22 cellular contexts compared by ENCODE assay signal in genomic region chr20:34404803-34405202, GRCh38. TPM values are rescaled to one million over a fixed set of nuclear protein-coding genes. Genes with fewer than 3 reads are reported as not detected.
DNase-seq lines count a peak whose midpoint lies in the region; ATAC-seq, FAIRE-seq and TF ChIP-seq lines count a peak whose summit lies in the region.
"Had no signal": no experiment of that assay in that cellular context is flagged by ENCODE, and none has a peak within 500 bp of the region (broad histone marks: within the 10 kb centered on the region; RNA-seq: fewer than 3 reads in every experiment).

No MANE protein-coding gene starts in this region.

- H3K4me2 ChIP-seq in H9 (ENCODE audit: insufficient read depth, insufficient read length, low read length): no peak overlapping the region

- no peaks in the 10 kb centered on the region for H3K9me3 ChIP-seq in H9 (ENCODE audit: control insufficient read depth, low read depth, low read length)
- H3K9me3 ChIP-seq: colonic mucosa, MG63, prostate gland, suprapubic skin had no signal

- no peak overlapping the region for H3T11ph ChIP-seq in H9 (ENCODE audit: low read length)

- CTCF ChIA-PET in activated CD4-positive, alpha-beta memory T cell treated with anti-CD3 and anti-CD28 coated beads for 36 hours (lab: Charles Lee): interaction anchor here (0.9 to 2.1 kb wide), 2 partner anchors 34 to 92 kb away, joined by 3 to 11 read pairs; no protein-coding TSS in a partner anchor

- no peak overlapping the region for H2BK15ac ChIP-seq in H9 (ENCODE audit: low read depth, low read length)

- H4K8ac ChIP-seq in H9 (replicated peaks; ENCODE audit: insufficient read length, low read depth, low read length): no peak overlapping the region

- no peak overlapping the region for H3K27ac ChIP-seq in H9 (ENCODE audit: insufficient read length, low read depth, low read length)
- H3K27ac ChIP-seq: colonic mucosa, foreskin keratinocyte, prostate gland, suprapubic skin had no signal

- H3K79me1 ChIP-seq in H9 (ENCODE audit: insufficient read depth, low read depth, low read length, poor library complexity, severe bottlenecking): peaks cover 4% of the 10 kb centered on the region

- H3K23ac ChIP-seq in H9 (ENCODE audit: insufficient read length, low read depth, low read length): no peak overlapping the region

- no peak for DNase-seq in T-helper 2 cell treated with Interferon-gamma antibody and Interleukin-4, amounts not matched to agents 5 μg/mL and 100 μg/mL, for 36 hours (ENCODE audit: low spot score)
- DNase-seq in T-helper 2 cell (no peak), H9 (no peak), foreskin fibroblast (no peak), ACHN (no peak), D721Med (ENCODE audit: insufficient read length, low spot score) (no peak)
- no peak for DNase-seq in activated CD4-positive, alpha-beta memory T cell treated with anti-CD3 and anti-CD28 coated beads for 36 hours
- DNase-seq in naive thymus-derived CD8-positive, alpha-beta T cell: no peak
- DNase-seq: 8988T; activated naive CD4-positive, alpha-beta T cell treated with anti-CD3 and anti-CD28 coated beads, Interleukin-2, amount 50 U/mL, for 16 hours; colonic mucosa; foreskin keratinocyte; GOT3; mesendoderm; MG63; NCI-H1694; NCI-H446; stimulated activated CD4-positive, alpha-beta T cell treated with anti-CD3 and anti-CD28 coated beads, Interleukin-4, amount 100 ng/mL, for 1 hour had no signal

- H3K4me3 Mint-ChIP-seq in T-helper 2 cell treated with Interferon-gamma antibody and Interleukin-4, amounts not matched to agents 5 μg/mL and 100 μg/mL, for 36 hours: peak overlapping the region; percentile 54
- no peak overlapping the region for H3K4me3 Mint-ChIP-seq in H9
- H3K4me3 Mint-ChIP-seq in activated CD4-positive, alpha-beta memory T cell treated with anti-CD3 and anti-CD28 coated beads for 36 hours: no peak overlapping the region
- H3K4me3 Mint-ChIP-seq in naive thymus-derived CD8-positive, alpha-beta T cell: peak overlapping the region in 9 of 10 donors; percentile 46 to 76 (median 66)

- H3K27me3 ChIP-seq in H9 (ENCODE audit: insufficient read depth, low read length): no peaks in the 10 kb centered on the region
- H3K27me3 ChIP-seq: colonic mucosa, foreskin keratinocyte, MG63, suprapubic skin had no signal

- intact Hi-C loops in activated CD4-positive, alpha-beta memory T cell treated with anti-CD3 and anti-CD28 coated beads for 36 hours (cut with micrococcal nuclease): loop anchor here (5.0 kb wide), 1 partner anchor 38 kb away; no protein-coding TSS in a partner anchor

- H3K4me1 Mint-ChIP-seq in T-helper 2 cell treated with Interferon-gamma antibody and Interleukin-4, amounts not matched to agents 5 μg/mL and 100 μg/mL, for 36 hours (ENCODE audit: low read depth): peaks cover 19% of the 10 kb centered on the region
- H3K4me1 Mint-ChIP-seq in H9: peaks cover 11 to 12% of the 10 kb centered on the region in 2 experiments
- peaks cover 45% of the 10 kb centered on the region for H3K4me1 Mint-ChIP-seq in activated CD4-positive, alpha-beta memory T cell treated with anti-CD3 and anti-CD28 coated beads for 36 hours (ENCODE audit: low read depth)
- peaks cover 18 to 64% (median 53%) of the 10 kb centered on the region in 4 donors for H3K4me1 Mint-ChIP-seq in naive thymus-derived CD8-positive, alpha-beta T cell

- no peaks in the 10 kb centered on the region for H3K27me3 Mint-ChIP-seq in T-helper 2 cell treated with Interferon-gamma antibody and Interleukin-4, amounts not matched to agents 5 μg/mL and 100 μg/mL, for 36 hours (ENCODE audit: low read depth)
- no peaks in the 10 kb centered on the region for H3K27me3 Mint-ChIP-seq in H9 (ENCODE audit: low read depth)
- H3K27me3 Mint-ChIP-seq in activated CD4-positive, alpha-beta memory T cell treated with anti-CD3 and anti-CD28 coated beads for 36 hours: no peaks in the 10 kb centered on the region
- no peaks in the 10 kb centered on the region for H3K27me3 Mint-ChIP-seq in naive thymus-derived CD8-positive, alpha-beta T cell

- H3K9ac ChIP-seq in H9 (ENCODE audit: extremely low read depth, insufficient read length, low read length): no peak overlapping the region

- TF ChIP-seq CTCF in H9 (conservative IDR thresholded peaks at IDR 0.05) (no peak), foreskin fibroblast (IDR thresholded peaks at IDR 0.05; ENCODE audit: low read depth, low read length) (no peak), D721Med (IDR thresholded peaks at IDR 0.05; ENCODE audit: insufficient read depth, missing control alignments) (no peak)

- no peak for FAIRE-seq in D721Med (lab: Jason Lieb, UNC)

- H3K79me2 ChIP-seq in H9 (ENCODE audit: insufficient read depth, low read length): peaks cover 3% of the 10 kb centered on the region; the same call in 1 of the 2 replicates

- H4K5ac ChIP-seq in H9 (ENCODE audit: insufficient read length, low read depth, low read length): no peak overlapping the region

- no peaks in the 10 kb centered on the region for H3K9me3 Mint-ChIP-seq in T-helper 2 cell treated with Interferon-gamma antibody and Interleukin-4, amounts not matched to agents 5 μg/mL and 100 μg/mL, for 36 hours
- H3K9me3 Mint-ChIP-seq in H9: no peaks in the 10 kb centered on the region
- no peaks in the 10 kb centered on the region for H3K9me3 Mint-ChIP-seq in activated CD4-positive, alpha-beta memory T cell treated with anti-CD3 and anti-CD28 coated beads for 36 hours
- H3K9me3 Mint-ChIP-seq in naive thymus-derived CD8-positive, alpha-beta T cell: no peaks in the 10 kb centered on the region

- no peak overlapping the region for H2BK12ac ChIP-seq in H9 (ENCODE audit: insufficient read length, low read depth, low read length)

- no peak overlapping the region for H3K18ac ChIP-seq in H9 (ENCODE audit: insufficient read length, low read depth, low read length)

- H4K91ac ChIP-seq in H9 (ENCODE audit: insufficient read length, low read depth, low read length): no peak overlapping the region

- no peak overlapping the region for H2AK5ac ChIP-seq in H9 (ENCODE audit: insufficient read length, low read length)

- no peak overlapping the region for H2BK5ac ChIP-seq in H9 (ENCODE audit: insufficient read length, low read length)

- no peak overlapping the region for H2BK20ac ChIP-seq in H9 (ENCODE audit: low read depth, low read length, poor library complexity, severe bottlenecking)

- no peaks in the 10 kb centered on the region for H4K20me1 ChIP-seq in H9 (ENCODE audit: control insufficient read depth, insufficient read depth, insufficient read length)

- no peak overlapping the region for H3K4me3 ChIP-seq in foreskin fibroblast (ENCODE audit: low read depth in 1 of 2, low read length in 2 of 2)
- H3K4me3 ChIP-seq: colonic mucosa, MG63, prostate gland, skin epidermis, suprapubic skin had no signal

- H3K14ac ChIP-seq in H9 (ENCODE audit: insufficient read depth, low read length): no peak overlapping the region

- no peak overlapping the region for H3K27ac Mint-ChIP-seq in T-helper 2 cell treated with Interferon-gamma antibody and Interleukin-4, amounts not matched to agents 5 μg/mL and 100 μg/mL, for 36 hours
- H3K27ac Mint-ChIP-seq in H9: peak overlapping the region in 2 of 3 experiments; percentile 29 to 36; a peak in 2 of 7 replicates
- peak overlapping the region; percentile 65 for H3K27ac Mint-ChIP-seq in activated CD4-positive, alpha-beta memory T cell treated with anti-CD3 and anti-CD28 coated beads for 36 hours
- H3K27ac Mint-ChIP-seq in naive thymus-derived CD8-positive, alpha-beta T cell: peak overlapping the region; percentile 57 to 91 (median 77)

- no peak overlapping the region for H3K4ac ChIP-seq in H9 (ENCODE audit: low read depth, low read length)

- no peaks in the 10 kb centered on the region for H3K23me2 ChIP-seq in H9 (ENCODE audit: insufficient read length, low read depth, low read length, poor library complexity, severe bottlenecking)

- no peak overlapping the region for H2AFZ ChIP-seq in H9 (ENCODE audit: low read length)

- no peak overlapping the region for H3K56ac ChIP-seq in H9 (ENCODE audit: insufficient read length, low read depth, low read length)

- ATAC-seq in naive thymus-derived CD8-positive, alpha-beta T cell: no peak
- ATAC-seq: foreskin keratinocyte, Right ventricle myocardium inferior had no signal

- H3K4me1 ChIP-seq in H9 (ENCODE audit: insufficient read depth, low read length): no peaks in the 10 kb centered on the region
- H3K4me1 ChIP-seq: prostate gland had no signal

- in situ Hi-C loops in ACHN (cut with HindIII; ENCODE audit: low pct_ligation_motif_present, low pct_unique_long_range_greater_than_20kb, low sequenced_read_pairs): no loop called here

- no CpG with 5 or more reads among the region's 1 CpG for WGBS in H9 (ENCODE audit: extremely low coverage, insufficient read length, low lambda C conversion rate)

- peaks cover 34% of the 10 kb centered on the region for H3K36me3 Mint-ChIP-seq in T-helper 2 cell treated with Interferon-gamma antibody and Interleukin-4, amounts not matched to agents 5 μg/mL and 100 μg/mL, for 36 hours (ENCODE audit: low read depth)
- H3K36me3 Mint-ChIP-seq in H9 (ENCODE audit: insufficient read depth in 1 of 3, low read depth in 3 of 3): peaks cover 6 to 33% (median 23%) of the 10 kb centered on the region in 3 experiments; a peak in 6 of 7 replicates
- peaks cover 11% of the 10 kb centered on the region for H3K36me3 Mint-ChIP-seq in activated CD4-positive, alpha-beta memory T cell treated with anti-CD3 and anti-CD28 coated beads for 36 hours
- H3K36me3 Mint-ChIP-seq in naive thymus-derived CD8-positive, alpha-beta T cell: peaks cover 0 to 37% (median 14%) of the 10 kb centered on the region in 3 donors

- no peak overlapping the region for H2BK120ac ChIP-seq in H9 (ENCODE audit: low read depth, low read length, poor library complexity, severe bottlenecking)

- POLR2A ChIA-PET in activated CD4-positive, alpha-beta memory T cell treated with anti-CD3 and anti-CD28 coated beads for 36 hours (lab: Charles Lee): interaction anchor here (1.0 kb wide), 1 partner anchor 41 kb away, joined by 3 read pairs; no protein-coding TSS in a partner anchor
- POLR2A ChIA-PET in naive thymus-derived CD8-positive, alpha-beta T cell (lab: Charles Lee): interaction anchor here (0.6 to 1.0 kb wide), 4 partner anchors 12 to 117 kb away, joined by 3 to 4 read pairs (median 4); partner anchors contain the start of gene ITCH

RNA-seq across cellular contexts. Expression of gene ITCH, which starts 41.7 kb away (rescaled TPM):
- total RNA-seq in H9 (2021): 55.9 and 56.9 TPM in 2 replicates
- 10 to 100 TPM; 42.3 to 45.2 TPM for total RNA-seq in activated CD4-positive, alpha-beta memory T cell treated with anti-CD3 and anti-CD28 coated beads for 36 hours
- total RNA-seq in naive thymus-derived CD8-positive, alpha-beta T cell: 10 to 100 TPM; 73.2 to 75.9 TPM
- 10 to 100 TPM; 12.6 to 19.6 (median 12.8) TPM for polyA plus RNA-seq in naive thymus-derived CD8-positive, alpha-beta T cell

Comparison
In these comparisons a context has a peak if more than half of its experiments do, and no peak if none do; other contexts are left out.
1. H3K4me3 Mint-ChIP-seq: peak in T-helper 2 cell treated with Interferon-gamma antibody and Interleukin-4, amounts not matched to agents 5 μg/mL and 100 μg/mL, for 36 hours (single experiment) and naive thymus-derived CD8-positive, alpha-beta T cell (9 of 10); none in H9 (0 of 2) and activated CD4-positive, alpha-beta memory T cell treated with anti-CD3 and anti-CD28 coated beads for 36 hours (single experiment).